In the genomic region with DNA sequence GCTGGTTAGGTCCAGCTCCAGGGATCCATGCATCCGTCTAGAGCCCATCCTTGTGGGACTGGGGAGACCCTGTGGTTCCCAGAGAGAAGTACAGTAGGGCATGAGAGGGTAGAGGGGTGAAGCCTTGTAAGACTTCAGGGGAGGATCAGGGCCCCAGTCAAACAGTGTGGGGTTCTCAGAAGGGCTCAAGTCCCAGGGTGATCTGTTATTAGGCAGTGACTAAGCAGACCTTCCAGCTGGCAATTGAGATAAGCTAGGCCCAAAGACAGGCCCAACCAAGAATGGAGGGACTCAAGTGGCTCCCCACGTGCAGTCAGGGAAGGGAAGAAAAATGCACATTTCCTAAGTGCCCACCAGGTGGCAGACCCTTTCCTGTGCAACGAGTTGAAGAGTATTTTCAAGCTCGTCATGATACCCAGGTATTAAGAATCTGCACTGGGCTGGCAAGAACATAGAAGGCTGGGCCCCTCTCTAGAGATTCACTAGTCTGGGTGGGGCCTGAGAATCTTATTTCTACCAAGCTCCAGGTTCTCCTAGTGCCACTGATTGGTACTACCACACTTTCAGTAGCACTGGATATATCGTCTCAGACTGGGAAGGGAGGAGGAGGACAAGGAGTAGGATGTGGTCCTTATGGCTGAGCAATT, we compare ENCODE assay signal across 1 cellular context.
TF ChIP-seq lines count a peak whose summit lies in the region.

No MANE protein-coding gene starts in this region.

TF ChIP-seq in K562, 482 proteins besides CTCF, POLR2A, EP300 and RAD21 (continued from another document and continues in another):
- TF ChIP-seq, protein P1, sequence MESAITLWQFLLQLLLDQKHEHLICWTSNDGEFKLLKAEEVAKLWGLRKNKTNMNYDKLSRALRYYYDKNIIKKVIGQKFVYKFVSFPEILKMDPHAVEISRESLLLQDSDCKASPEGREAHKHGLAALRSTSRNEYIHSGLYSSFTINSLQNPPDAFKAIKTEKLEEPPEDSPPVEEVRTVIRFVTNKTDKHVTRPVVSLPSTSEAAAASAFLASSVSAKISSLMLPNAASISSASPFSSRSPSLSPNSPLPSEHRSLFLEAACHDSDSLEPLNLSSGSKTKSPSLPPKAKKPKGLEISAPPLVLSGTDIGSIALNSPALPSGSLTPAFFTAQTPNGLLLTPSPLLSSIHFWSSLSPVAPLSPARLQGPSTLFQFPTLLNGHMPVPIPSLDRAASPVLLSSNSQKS (CRISPR knock-in tag; IDR thresholded peaks at IDR 0.05): no peak
- TF ChIP-seq, protein P2, sequence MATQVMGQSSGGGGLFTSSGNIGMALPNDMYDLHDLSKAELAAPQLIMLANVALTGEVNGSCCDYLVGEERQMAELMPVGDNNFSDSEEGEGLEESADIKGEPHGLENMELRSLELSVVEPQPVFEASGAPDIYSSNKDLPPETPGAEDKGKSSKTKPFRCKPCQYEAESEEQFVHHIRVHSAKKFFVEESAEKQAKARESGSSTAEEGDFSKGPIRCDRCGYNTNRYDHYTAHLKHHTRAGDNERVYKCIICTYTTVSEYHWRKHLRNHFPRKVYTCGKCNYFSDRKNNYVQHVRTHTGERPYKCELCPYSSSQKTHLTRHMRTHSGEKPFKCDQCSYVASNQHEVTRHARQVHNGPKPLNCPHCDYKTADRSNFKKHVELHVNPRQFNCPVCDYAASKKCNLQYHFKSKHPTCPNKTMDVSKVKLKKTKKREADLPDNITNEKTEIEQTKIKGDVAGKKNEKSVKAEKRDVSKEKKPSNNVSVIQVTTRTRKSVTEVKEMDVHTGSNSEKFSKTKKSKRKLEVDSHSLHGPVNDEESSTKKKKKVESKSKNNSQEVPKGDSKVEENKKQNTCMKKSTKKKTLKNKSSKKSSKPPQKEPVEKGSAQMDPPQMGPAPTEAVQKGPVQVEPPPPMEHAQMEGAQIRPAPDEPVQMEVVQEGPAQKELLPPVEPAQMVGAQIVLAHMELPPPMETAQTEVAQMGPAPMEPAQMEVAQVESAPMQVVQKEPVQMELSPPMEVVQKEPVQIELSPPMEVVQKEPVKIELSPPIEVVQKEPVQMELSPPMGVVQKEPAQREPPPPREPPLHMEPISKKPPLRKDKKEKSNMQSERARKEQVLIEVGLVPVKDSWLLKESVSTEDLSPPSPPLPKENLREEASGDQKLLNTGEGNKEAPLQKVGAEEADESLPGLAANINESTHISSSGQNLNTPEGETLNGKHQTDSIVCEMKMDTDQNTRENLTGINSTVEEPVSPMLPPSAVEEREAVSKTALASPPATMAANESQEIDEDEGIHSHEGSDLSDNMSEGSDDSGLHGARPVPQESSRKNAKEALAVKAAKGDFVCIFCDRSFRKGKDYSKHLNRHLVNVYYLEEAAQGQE (CRISPR knock-in tag; IDR thresholded peaks at IDR 0.05; ENCODE audit: low read depth): no peak
- TF ChIP-seq HNRNPH1 (optimal IDR thresholded peaks at IDR 0.05; ENCODE audit: low read depth, low read length) (no peak), TSC22D4 (tag; IDR thresholded peaks at IDR 0.05) (no peak), PHF20 (IDR thresholded peaks at IDR 0.05; ENCODE audit: partially characterized antibody) (no peak), KAT2B (IDR thresholded peaks at IDR 0.05; ENCODE audit: low read depth, low read length) (no peak), CREBBP (IDR thresholded peaks at IDR 0.05; ENCODE audit: low read depth, low read length) (no peak), NR4A1 (CRISPR knock-in tag; IDR thresholded peaks at IDR 0.05) (no peak), NR4A1 (tag; IDR thresholded peaks at IDR 0.05) (peak; percentile 92), ZNF140 (CRISPR knock-in tag; IDR thresholded peaks at IDR 0.05) (no peak), NEUROD1 (IDR thresholded peaks at IDR 0.05; ENCODE audit: borderline replicate concordance, low read depth, low read length, partially characterized antibody) (peak; percentile 46), CBFB (CRISPR knock-in tag; IDR thresholded peaks at IDR 0.05) (no peak), RFX7 (CRISPR knock-in tag; IDR thresholded peaks at IDR 0.05) (no peak), FOXM1 (IDR thresholded peaks at IDR 0.05; ENCODE audit: low read depth) (peak; percentile 49; the same call in 1 of the 2 replicates), FOXM1 (CRISPR knock-in tag; IDR thresholded peaks at IDR 0.05; ENCODE audit: low read depth) (no peak), BACH1 (tag; IDR thresholded peaks at IDR 0.05) (peak; percentile 48; the same call in 1 of the 2 replicates), HDAC3 (IDR thresholded peaks at IDR 0.05; ENCODE audit: borderline replicate concordance, partially characterized antibody) (no peak), RBM17 (IDR thresholded peaks at IDR 0.05; ENCODE audit: borderline replicate concordance, low read depth, low read length) (no peak), BCL6 (CRISPR knock-in tag; IDR thresholded peaks at IDR 0.05) (no peak), FUS (optimal IDR thresholded peaks at IDR 0.05; ENCODE audit: low read depth, low read length) (no peak), TCF7 (IDR thresholded peaks at IDR 0.05; ENCODE audit: borderline replicate concordance) (no peak), ZNF239 (CRISPR knock-in tag; IDR thresholded peaks at IDR 0.05) (no peak), TAF9B (IDR thresholded peaks at IDR 0.05; ENCODE audit: partially characterized antibody) (peak; percentile 50), PML (IDR thresholded peaks at IDR 0.05; ENCODE audit: low read length) (peak; percentile 57; the same call in 1 of the 2 replicates), KDM5B (IDR thresholded peaks at IDR 0.05; ENCODE audit: insufficient replicate concordance, low read depth, low read length) (no peak), IFI16 (CRISPR knock-in tag; IDR thresholded peaks at IDR 0.05) (no peak), DIDO1 (tag; IDR thresholded peaks at IDR 0.05; ENCODE audit: low read depth) (no peak), ZNF316 (IDR thresholded peaks at IDR 0.05) (peak; percentile 81), CBFA2T2 (conservative IDR thresholded peaks at IDR 0.05) (peak; percentile 80), ZNF507 (tag; conservative IDR thresholded peaks at IDR 0.05) (no peak), ESRRB (CRISPR knock-in tag; IDR thresholded peaks at IDR 0.05; ENCODE audit: borderline replicate concordance) (no peak), MEF2D (tag; conservative IDR thresholded peaks at IDR 0.05; ENCODE audit: low read depth) (peak; percentile 65; the same call in 1 of the 2 replicates), ZNF644 (tag; IDR thresholded peaks at IDR 0.05; ENCODE audit: low read depth) (no peak), NCOA2 (IDR thresholded peaks at IDR 0.05; ENCODE audit: partially characterized antibody in 2 of 2) (no peak), ARNT (IDR thresholded peaks at IDR 0.05) (peak; percentile 65 to 81; a peak in 2 of 4 replicates), CBX5 (IDR thresholded peaks at IDR 0.05; ENCODE audit: borderline replicate concordance, low read depth) (0 out of 2 replicates have a peak, but pooled peaks have one; percentile 28), NFIC (IDR thresholded peaks at IDR 0.05) (peak; percentile 55; the same call in 1 of the 2 replicates), MEIS2 (IDR thresholded peaks at IDR 0.05; ENCODE audit: partially characterized antibody) (peak; percentile 38), RBM15 (IDR thresholded peaks at IDR 0.05; ENCODE audit: insufficient read depth, low read length) (no peak), ZKSCAN8 (CRISPR knock-in tag; IDR thresholded peaks at IDR 0.05) (no peak), ZBTB8A (IDR thresholded peaks at IDR 0.05; ENCODE audit: partially characterized antibody) (no peak), MTA2 (IDR thresholded peaks at IDR 0.05; ENCODE audit: low read depth) (peak; percentile 85), ZNF146 (CRISPR knock-in tag; IDR thresholded peaks at IDR 0.05; ENCODE audit: unreplicated experiment) (no peak), ERF (CRISPR knock-in tag; IDR thresholded peaks at IDR 0.05) (no peak), NR2F6 (CRISPR knock-in tag; IDR thresholded peaks at IDR 0.05) (no peak), CC2D1A (IDR thresholded peaks at IDR 0.05) (peak; percentile 86), BRD4 (IDR thresholded peaks at IDR 0.05) (no peak), SMARCB1 (IDR thresholded peaks at IDR 0.05; ENCODE audit: insufficient read length, low read depth) (peak; percentile 36), SNRNP70 (optimal IDR thresholded peaks at IDR 0.05; ENCODE audit: low read depth, low read length) (no peak), POU5F1 (IDR thresholded peaks at IDR 0.05; ENCODE audit: borderline replicate concordance, low read depth, low read length, partially characterized antibody) (no peak), HNRNPLL (IDR thresholded peaks at IDR 0.05; ENCODE audit: low read depth, low read length, poor library complexity, severe bottlenecking) (no peak)
- TF ChIP-seq, protein P3, sequence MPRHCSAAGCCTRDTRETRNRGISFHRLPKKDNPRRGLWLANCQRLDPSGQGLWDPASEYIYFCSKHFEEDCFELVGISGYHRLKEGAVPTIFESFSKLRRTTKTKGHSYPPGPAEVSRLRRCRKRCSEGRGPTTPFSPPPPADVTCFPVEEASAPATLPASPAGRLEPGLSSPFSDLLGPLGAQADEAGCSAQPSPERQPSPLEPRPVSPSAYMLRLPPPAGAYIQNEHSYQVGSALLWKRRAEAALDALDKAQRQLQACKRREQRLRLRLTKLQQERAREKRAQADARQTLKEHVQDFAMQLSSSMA (CRISPR knock-in tag; IDR thresholded peaks at IDR 0.05): no peak
- TF ChIP-seq, protein P4, sequence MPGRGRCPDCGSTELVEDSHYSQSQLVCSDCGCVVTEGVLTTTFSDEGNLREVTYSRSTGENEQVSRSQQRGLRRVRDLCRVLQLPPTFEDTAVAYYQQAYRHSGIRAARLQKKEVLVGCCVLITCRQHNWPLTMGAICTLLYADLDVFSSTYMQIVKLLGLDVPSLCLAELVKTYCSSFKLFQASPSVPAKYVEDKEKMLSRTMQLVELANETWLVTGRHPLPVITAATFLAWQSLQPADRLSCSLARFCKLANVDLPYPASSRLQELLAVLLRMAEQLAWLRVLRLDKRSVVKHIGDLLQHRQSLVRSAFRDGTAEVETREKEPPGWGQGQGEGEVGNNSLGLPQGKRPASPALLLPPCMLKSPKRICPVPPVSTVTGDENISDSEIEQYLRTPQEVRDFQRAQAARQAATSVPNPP (IDR thresholded peaks at IDR 0.05; ENCODE audit: borderline replicate concordance, insufficient read depth, insufficient read length): no peak
- TF ChIP-seq, protein P5, sequence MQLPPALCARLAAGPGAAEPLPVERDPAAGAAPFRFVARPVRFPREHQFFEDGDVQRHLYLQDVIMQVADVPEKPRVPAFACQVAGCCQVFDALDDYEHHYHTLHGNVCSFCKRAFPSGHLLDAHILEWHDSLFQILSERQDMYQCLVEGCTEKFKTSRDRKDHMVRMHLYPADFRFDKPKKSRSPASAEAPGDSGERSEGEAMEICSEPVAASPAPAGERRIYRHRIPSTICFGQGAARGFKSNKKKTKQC (CRISPR knock-in tag; IDR thresholded peaks at IDR 0.05): peak; percentile 60; the same call in 1 of the 2 replicates
- TF ChIP-seq, protein P6, sequence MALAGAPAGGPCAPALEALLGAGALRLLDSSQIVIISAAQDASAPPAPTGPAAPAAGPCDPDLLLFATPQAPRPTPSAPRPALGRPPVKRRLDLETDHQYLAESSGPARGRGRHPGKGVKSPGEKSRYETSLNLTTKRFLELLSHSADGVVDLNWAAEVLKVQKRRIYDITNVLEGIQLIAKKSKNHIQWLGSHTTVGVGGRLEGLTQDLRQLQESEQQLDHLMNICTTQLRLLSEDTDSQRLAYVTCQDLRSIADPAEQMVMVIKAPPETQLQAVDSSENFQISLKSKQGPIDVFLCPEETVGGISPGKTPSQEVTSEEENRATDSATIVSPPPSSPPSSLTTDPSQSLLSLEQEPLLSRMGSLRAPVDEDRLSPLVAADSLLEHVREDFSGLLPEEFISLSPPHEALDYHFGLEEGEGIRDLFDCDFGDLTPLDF (CRISPR knock-in tag; IDR thresholded peaks at IDR 0.05): no peak
- TF ChIP-seq, protein P7, sequence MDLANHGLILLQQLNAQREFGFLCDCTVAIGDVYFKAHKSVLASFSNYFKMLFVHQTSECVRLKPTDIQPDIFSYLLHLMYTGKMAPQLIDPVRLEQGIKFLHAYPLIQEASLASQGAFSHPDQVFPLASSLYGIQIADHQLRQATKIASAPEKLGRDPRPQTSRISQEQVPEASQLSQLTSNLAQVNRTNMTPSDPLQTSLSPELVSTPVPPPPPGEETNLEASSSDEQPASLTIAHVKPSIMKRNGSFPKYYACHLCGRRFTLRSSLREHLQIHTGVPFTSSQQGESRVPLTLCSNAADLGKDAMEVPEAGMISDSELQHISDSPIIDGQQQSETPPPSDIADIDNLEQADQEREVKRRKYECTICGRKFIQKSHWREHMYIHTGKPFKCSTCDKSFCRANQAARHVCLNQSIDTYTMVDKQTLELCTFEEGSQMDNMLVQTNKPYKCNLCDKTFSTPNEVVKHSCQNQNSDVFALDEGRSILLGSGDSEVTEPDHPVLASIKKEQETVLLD (IDR thresholded peaks at IDR 0.05): no peak
- TF ChIP-seq, protein P8, sequence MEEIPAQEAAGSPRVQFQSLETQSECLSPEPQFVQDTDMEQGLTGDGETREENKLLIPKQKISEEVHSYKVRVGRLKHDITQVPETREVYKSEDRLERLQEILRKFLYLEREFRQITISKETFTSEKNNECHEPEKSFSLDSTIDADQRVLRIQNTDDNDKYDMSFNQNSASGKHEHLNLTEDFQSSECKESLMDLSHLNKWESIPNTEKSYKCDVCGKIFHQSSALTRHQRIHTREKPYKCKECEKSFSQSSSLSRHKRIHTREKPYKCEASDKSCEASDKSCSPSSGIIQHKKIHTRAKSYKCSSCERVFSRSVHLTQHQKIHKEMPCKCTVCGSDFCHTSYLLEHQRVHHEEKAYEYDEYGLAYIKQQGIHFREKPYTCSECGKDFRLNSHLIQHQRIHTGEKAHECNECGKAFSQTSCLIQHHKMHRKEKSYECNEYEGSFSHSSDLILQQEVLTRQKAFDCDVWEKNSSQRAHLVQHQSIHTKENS (CRISPR knock-in tag; IDR thresholded peaks at IDR 0.05): no peak
- TF ChIP-seq, protein P9, sequence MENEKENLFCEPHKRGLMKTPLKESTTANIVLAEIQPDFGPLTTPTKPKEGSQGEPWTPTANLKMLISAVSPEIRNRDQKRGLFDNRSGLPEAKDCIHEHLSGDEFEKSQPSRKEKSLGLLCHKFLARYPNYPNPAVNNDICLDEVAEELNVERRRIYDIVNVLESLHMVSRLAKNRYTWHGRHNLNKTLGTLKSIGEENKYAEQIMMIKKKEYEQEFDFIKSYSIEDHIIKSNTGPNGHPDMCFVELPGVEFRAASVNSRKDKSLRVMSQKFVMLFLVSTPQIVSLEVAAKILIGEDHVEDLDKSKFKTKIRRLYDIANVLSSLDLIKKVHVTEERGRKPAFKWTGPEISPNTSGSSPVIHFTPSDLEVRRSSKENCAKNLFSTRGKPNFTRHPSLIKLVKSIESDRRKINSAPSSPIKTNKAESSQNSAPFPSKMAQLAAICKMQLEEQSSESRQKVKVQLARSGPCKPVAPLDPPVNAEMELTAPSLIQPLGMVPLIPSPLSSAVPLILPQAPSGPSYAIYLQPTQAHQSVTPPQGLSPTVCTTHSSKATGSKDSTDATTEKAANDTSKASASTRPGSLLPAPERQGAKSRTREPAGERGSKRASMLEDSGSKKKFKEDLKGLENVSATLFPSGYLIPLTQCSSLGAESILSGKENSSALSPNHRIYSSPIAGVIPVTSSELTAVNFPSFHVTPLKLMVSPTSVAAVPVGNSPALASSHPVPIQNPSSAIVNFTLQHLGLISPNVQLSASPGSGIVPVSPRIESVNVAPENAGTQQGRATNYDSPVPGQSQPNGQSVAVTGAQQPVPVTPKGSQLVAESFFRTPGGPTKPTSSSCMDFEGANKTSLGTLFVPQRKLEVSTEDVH (IDR thresholded peaks at IDR 0.05; ENCODE audit: low read depth, partially characterized antibody): peak; percentile 38
